In genomic region chr20:59010995-59011873, GRCh38 we compare ENCODE assay signal across 8 cellular contexts. TPM values are rescaled to one million over a fixed set of nuclear protein-coding genes. Genes with fewer than 3 reads are reported as not detected.
DNase-seq lines count a peak whose midpoint lies in the region; ATAC-seq, FAIRE-seq and TF ChIP-seq lines count a peak whose summit lies in the region.

No MANE protein-coding gene starts in this region.

- no peaks in the 10 kb centered on the region for H3K79me2 ChIP-seq in H1 (ENCODE audit: control insufficient read depth in 1 of 2, insufficient read depth in 2 of 2, low read length in 2 of 2)

- no peak overlapping the region for H4K8ac ChIP-seq in H1 (ENCODE audit: extremely low read depth, insufficient read depth, low read length)

- H3K23ac ChIP-seq in H1 (ENCODE audit: insufficient read length): no peak overlapping the region

- no peak for ATAC-seq in HG03280 (IDR thresholded peaks at IDR 0.05; ENCODE audit: unreplicated experiment)

- FAIRE-seq in H1 (lab: Jason Lieb, UNC): no peak

- peaks cover 0 to 7% (median 6%) of the 10 kb centered on the region in 4 experiments; a peak in 3 of 7 replicates for H3K4me1 ChIP-seq in H1 (replicated peaks in 1 of 4; ENCODE audit: control insufficient read depth in 3 of 4, insufficient read depth in 4 of 4, low read length in 3 of 4)
- peaks cover 3% of the 10 kb centered on the region for H3K4me1 ChIP-seq in ovary (ENCODE audit: insufficient read depth)

- CTCF ChIA-PET in H1 (lab: Charles Lee; ENCODE audit: partially characterized antibody): interaction anchor here (0.7 to 1.3 kb wide), 4 partner anchors 12 to 1203 kb away, joined by 3 read pairs; no protein-coding TSS in a partner anchor

- TF ChIP-seq EP300 in H1 (IDR thresholded peaks at IDR 0.05; ENCODE audit: borderline replicate concordance in 1 of 2, low read depth in 2 of 2, low read length in 2 of 2) (no peak), ovary (IDR thresholded peaks at IDR 0.05) (no peak)

- H3K18ac ChIP-seq in H1 (ENCODE audit: extremely low read depth, low read length): no peak overlapping the region

- no peaks in the 10 kb centered on the region for H4K20me1 ChIP-seq in H1 (replicated peaks in 1 of 2; ENCODE audit: control insufficient read depth in 1 of 2, insufficient read depth in 2 of 2, low read length in 2 of 2)

- H3K4me2 ChIP-seq in H1 (ENCODE audit: insufficient read depth in 1 of 2, low read depth in 2 of 2, low read length in 2 of 2): no peak overlapping the region

- no peak overlapping the region for H2AK5ac ChIP-seq in H1 (ENCODE audit: low read depth, low read length)

- no peaks in the 10 kb centered on the region for H3K36me3 ChIP-seq in H1 (ENCODE audit: control insufficient read depth in 2 of 4, insufficient read depth in 4 of 4, low read length in 3 of 4)
- H3K36me3 ChIP-seq in ovary: no peaks in the 10 kb centered on the region

- WGBS in H1 (ENCODE audit: extremely low coverage in 1 of 2, insufficient coverage in 1 of 2, insufficient read length in 1 of 2, insufficient replicate concordance in 2 of 2, low coverage in 1 of 2, low lambda C conversion rate in 2 of 2, missing lambda C conversion rate in 1 of 2), 2 experiments: 90% methylated on average over 17 of the region's 17 CpGs; no CpG with 5 or more reads in 1 of the 2 experiments
- WGBS in ovary, 3 donors: 57 to 63% (median 62%) methylated on average over 17 of the region's 17 CpGs

- H3K9me3 ChIP-seq in H1 (ENCODE audit: insufficient read depth in 2 of 2, low read depth in 1 of 2, low read length in 1 of 2): no peaks in the 10 kb centered on the region
- H3K9me3 ChIP-seq in ovary: no peaks in the 10 kb centered on the region

- TF ChIP-seq RAD21 in H1 (IDR thresholded peaks at IDR 0.05 in 1 of 2, conservative IDR thresholded peaks at IDR 0.05 in 1 of 2; ENCODE audit: low read depth in 2 of 2, low read length in 2 of 2): no peak

- H2BK15ac ChIP-seq in H1 (ENCODE audit: low read length): no peak overlapping the region

- H2BK12ac ChIP-seq in H1 (ENCODE audit: low read depth, low read length): 0 out of 2 replicates have a peak overlapping the region, but pooled peaks have one; percentile 39

- H3K9ac ChIP-seq in H1 (replicated peaks in 1 of 4; ENCODE audit: extremely low read depth in 1 of 4, low read depth in 3 of 4, low read length in 3 of 4): no peak overlapping the region

- TF ChIP-seq POLR2A in H1 (IDR thresholded peaks at IDR 0.05; ENCODE audit: control extremely low read depth in 1 of 2, low read depth in 2 of 2, low read length in 2 of 2) (no peak), ovary (IDR thresholded peaks at IDR 0.05) (no peak)

- POLR2A ChIA-PET in H1 (lab: Charles Lee; ENCODE audit: partially characterized antibody): interaction anchor here (0.6 to 1.7 kb wide), 2 partner anchors 11 to 159 kb away, joined by 3 to 9 read pairs; partner anchors contain the start of gene GNAS

- H3K27me3 ChIP-seq in H1 (replicated peaks in 1 of 4; ENCODE audit: control insufficient read depth in 3 of 4, extremely low read depth in 1 of 4, insufficient read depth in 3 of 4, low read length in 3 of 4): peaks cover 0 to 11% (median 5%) of the 10 kb centered on the region in 4 experiments; a peak in 4 of 7 replicates
- no peaks in the 10 kb centered on the region for H3K27me3 ChIP-seq in ovary

- H2AFZ ChIP-seq in H1 (ENCODE audit: low read length): no peak overlapping the region

- H2BK120ac ChIP-seq in H1 (replicated peaks; ENCODE audit: low read depth, low read length): no peak overlapping the region

- H3K23me2 ChIP-seq in H1 (ENCODE audit: low read depth, low read length): peaks cover 2% of the 10 kb centered on the region; the same call in 1 of the 2 replicates

- no peak overlapping the region for H3K27ac ChIP-seq in H1 (ENCODE audit: low read depth, low read length)
- no peak overlapping the region for H3K27ac ChIP-seq in ovary

- no peak overlapping the region for H3K56ac ChIP-seq in H1 (replicated peaks; ENCODE audit: insufficient read length, low read depth, low read length)

- H2BK5ac ChIP-seq in H1 (ENCODE audit: low read depth, low read length): no peak overlapping the region

- no peak overlapping the region for H3K4me3 ChIP-seq in H1 (ENCODE audit: extremely low read depth in 1 of 4, insufficient read depth in 2 of 4, low read depth in 3 of 4, low read length in 4 of 4)
- no peak overlapping the region for H3K4me3 ChIP-seq in ovary

- H4K5ac ChIP-seq in H1 (ENCODE audit: insufficient read length, low read depth, low read length): no peak overlapping the region

- TF ChIP-seq CTCF in H1 (IDR thresholded peaks at IDR 0.05; ENCODE audit: control extremely low read depth in 1 of 3, insufficient read depth in 1 of 3, low read depth in 1 of 3, low read length in 3 of 3) (no peak), ovary (IDR thresholded peaks at IDR 0.05) (no peak)

- no peak overlapping the region for H3K4ac ChIP-seq in H1 (replicated peaks; ENCODE audit: insufficient read length, low read depth, low read length)

- no peak overlapping the region for H2BK20ac ChIP-seq in H1 (ENCODE audit: low read length)

- no peak overlapping the region for H4K91ac ChIP-seq in H1 (replicated peaks; ENCODE audit: insufficient read length, low read length)

- intact Hi-C loops in ovary (cut with DNase I): no loop called here

- H3K14ac ChIP-seq in H1 (ENCODE audit: insufficient read length): no peak overlapping the region

- H3K79me1 ChIP-seq in H1 (ENCODE audit: low read depth, low read length): no peaks in the 10 kb centered on the region

- DNase-seq in CD1c-positive myeloid dendritic cell (ENCODE audit: extremely low spot score) (peak; percentile 88), OCI-M1 (lab: John Stamatoyannopoulos, UW) (peak; percentile 92), H1 (ENCODE audit: low read depth in 1 of 2, low spot score in 2 of 2) (peak in 1 of 2 experiments; percentile 26), myocyte (ENCODE audit: low read depth) (peak; percentile 84), ovary (no peak), NK-92 (lab: John Stamatoyannopoulos, UW; ENCODE audit: unreplicated experiment) (no peak), anterior cingulate cortex (lab: John Stamatoyannopoulos, UW) (no peak)

RNA-seq across cellular contexts. Expression of gene CTSZ, which starts 4.2 kb away (rescaled TPM):
- total RNA-seq in H1 (2021; fragmentation: NEBNext Ultra II Directional; extraction: Animal tissue kit (Norgen Biotek cat#: 25700)): 32.3 and 32.8 TPM in 2 replicates
- polyA plus RNA-seq in H1 (2011; rRNA removed) (34.0 and 37.3 TPM in 2 replicates), ovary (100 to 1,000 TPM in 1 of 2 donors, 10 to 100 TPM in 1; 88.8 to 301 TPM)
- polyA plus RNA-seq in H1 (2011; cell fraction: cytosol; rRNA removed): 40.6 TPM
- 20.6 TPM for polyA plus RNA-seq in H1 (2011; cell fraction: nucleus; rRNA removed)
- 28.5 to 44.8 TPM (median 40.1 TPM) in 4 replicates for polyA plus RNA-seq in H1 (2012, experiment 1 of 2)
- polyA plus RNA-seq in H1 (2012, experiment 2 of 2): 14.9 TPM
- polyA plus RNA-seq in H1 (2013, experiment 1 of 2): 22.7 TPM
- polyA plus RNA-seq in H1 (2013, experiment 2 of 2): 28.3 TPM
- 18.3 and 24.6 TPM in 2 replicates for polyA minus RNA-seq in H1 (2011; rRNA and poly(A)+ RNA removed)
- polyA minus RNA-seq in H1 (2011; cell fraction: cytosol; rRNA and poly(A)+ RNA removed): 11.0 TPM
- polyA minus RNA-seq in H1 (2011; cell fraction: nucleus; rRNA and poly(A)+ RNA removed): 18.3 TPM
- total RNA-seq in myocyte (69.6 and 74.7 TPM in 2 replicates), ovary (100 to 1,000 TPM in 1 of 7 donors, 10 to 100 TPM in 6; 36.7 to 117 (median 76.8) TPM)
- 311 TPM for polyA plus RNA-seq in myocyte (2012)

RNA-seq across cellular contexts. Expression of gene TUBB1, which starts 8.0 kb away (rescaled TPM):
- not detected in 2 replicates for total RNA-seq in H1 (2021; fragmentation: NEBNext Ultra II Directional; extraction: Animal tissue kit (Norgen Biotek cat#: 25700))
- polyA plus RNA-seq in H1 (2011; rRNA removed) (not detected in 2 replicates), ovary (under 1 TPM; 0.02 to 0.17 TPM)
- polyA plus RNA-seq in H1 (2011; cell fraction: cytosol; rRNA removed): 0.04 TPM
- 0.04 TPM for polyA plus RNA-seq in H1 (2011; cell fraction: nucleus; rRNA removed)
- polyA plus RNA-seq in H1 (2012, experiment 1 of 2): 0.12 to 0.29 TPM (median 0.20 TPM) in 4 replicates
- not detected for polyA plus RNA-seq in H1 (2012, experiment 2 of 2)
- polyA plus RNA-seq in H1 (2013, experiment 1 of 2): not detected
- polyA plus RNA-seq in H1 (2013, experiment 2 of 2): not detected
- polyA minus RNA-seq in H1 (2011; rRNA and poly(A)+ RNA removed): not detected in 2 replicates
- not detected for polyA minus RNA-seq in H1 (2011; cell fraction: cytosol; rRNA and poly(A)+ RNA removed)
- not detected for polyA minus RNA-seq in H1 (2011; cell fraction: nucleus; rRNA and poly(A)+ RNA removed)
- total RNA-seq in myocyte (not detected in 2 replicates), ovary (under 1 TPM in 5 of 7 donors, not detected in 2; 0.10 to 0.15 (median 0.12) TPM)
- 0.08 TPM for polyA plus RNA-seq in myocyte (2012)

RNA-seq across cellular contexts. Expression of gene ATP5F1E, which starts 20.9 kb away (rescaled TPM):
- 45.5 and 47.8 TPM in 2 replicates for total RNA-seq in H1 (2021; fragmentation: NEBNext Ultra II Directional; extraction: Animal tissue kit (Norgen Biotek cat#: 25700))
- polyA plus RNA-seq in H1 (2011; rRNA removed) (12.1 and 15.7 TPM in 2 replicates), ovary (10 to 100 TPM; 28.1 to 73.1 TPM)
- 23.4 TPM for polyA plus RNA-seq in H1 (2011; cell fraction: cytosol; rRNA removed)
- 9.1 TPM for polyA plus RNA-seq in H1 (2011; cell fraction: nucleus; rRNA removed)
- 44.3 to 62.7 TPM (median 56.7 TPM) in 4 replicates for polyA plus RNA-seq in H1 (2012, experiment 1 of 2)
- 7.3 TPM for polyA plus RNA-seq in H1 (2012, experiment 2 of 2)
- 55.2 TPM for polyA plus RNA-seq in H1 (2013, experiment 1 of 2)
- polyA plus RNA-seq in H1 (2013, experiment 2 of 2): 53.9 TPM
- polyA minus RNA-seq in H1 (2011; rRNA and poly(A)+ RNA removed): 3.9 and 4.2 TPM in 2 replicates
- 12.0 TPM for polyA minus RNA-seq in H1 (2011; cell fraction: cytosol; rRNA and poly(A)+ RNA removed)
- polyA minus RNA-seq in H1 (2011; cell fraction: nucleus; rRNA and poly(A)+ RNA removed): 14.7 TPM
- total RNA-seq in myocyte (24.7 and 29.0 TPM in 2 replicates), ovary (10 to 100 TPM; 23.2 to 50.4 (median 45.4) TPM)
- polyA plus RNA-seq in myocyte (2012): 134 TPM

RNA-seq across cellular contexts. Expression of gene NELFCD, which starts 30.2 kb away (rescaled TPM):
- 56.3 and 59.6 TPM in 2 replicates for total RNA-seq in H1 (2021; fragmentation: NEBNext Ultra II Directional; extraction: Animal tissue kit (Norgen Biotek cat#: 25700))
- 35.5 and 35.8 TPM in 2 replicates for polyA plus RNA-seq in H1 (2011; rRNA removed)
- 60.1 TPM for polyA plus RNA-seq in H1 (2011; cell fraction: cytosol; rRNA removed)
- polyA plus RNA-seq in H1 (2011; cell fraction: nucleus; rRNA removed): 127 TPM
- 49.6 to 60.5 TPM (median 53.9 TPM) in 4 replicates for polyA plus RNA-seq in H1 (2012, experiment 1 of 2)
- 33.3 TPM for polyA plus RNA-seq in H1 (2012, experiment 2 of 2)
- polyA plus RNA-seq in H1 (2013, experiment 1 of 2): 38.1 TPM
- polyA plus RNA-seq in H1 (2013, experiment 2 of 2): 35.7 TPM
- 71.8 and 76.0 TPM in 2 replicates for polyA minus RNA-seq in H1 (2011; rRNA and poly(A)+ RNA removed)
- 27.4 TPM for polyA minus RNA-seq in H1 (2011; cell fraction: cytosol; rRNA and poly(A)+ RNA removed)
- polyA minus RNA-seq in H1 (2011; cell fraction: nucleus; rRNA and poly(A)+ RNA removed): 45.8 TPM
- 32.0 and 38.6 TPM in 2 replicates for total RNA-seq in myocyte
- polyA plus RNA-seq in myocyte (2012): 37.2 TPM
- total RNA-seq in ovary: 10 to 100 TPM; 36.7 to 67.8 (median 59.4) TPM
- polyA plus RNA-seq in ovary: 10 to 100 TPM; 44.1 to 74.9 TPM

RNA-seq across cellular contexts. Expression of gene PRELID3B, which starts 31.4 kb away (rescaled TPM):
- total RNA-seq in H1 (2021; fragmentation: NEBNext Ultra II Directional; extraction: Animal tissue kit (Norgen Biotek cat#: 25700)): 43.2 and 50.5 TPM in 2 replicates
- polyA plus RNA-seq in H1 (2011; rRNA removed): 4.6 and 8.1 TPM in 2 replicates
- 11.6 TPM for polyA plus RNA-seq in H1 (2011; cell fraction: cytosol; rRNA removed)
- 30.8 TPM for polyA plus RNA-seq in H1 (2011; cell fraction: nucleus; rRNA removed)
- 12.4 to 17.0 TPM (median 14.1 TPM) in 4 replicates for polyA plus RNA-seq in H1 (2012, experiment 1 of 2)
- 1.3 TPM for polyA plus RNA-seq in H1 (2012, experiment 2 of 2)
- polyA plus RNA-seq in H1 (2013, experiment 1 of 2): 15.5 TPM
- polyA plus RNA-seq in H1 (2013, experiment 2 of 2): 14.8 TPM
- polyA minus RNA-seq in H1 (2011; rRNA and poly(A)+ RNA removed): 28.0 and 28.8 TPM in 2 replicates
- 21.1 TPM for polyA minus RNA-seq in H1 (2011; cell fraction: cytosol; rRNA and poly(A)+ RNA removed)
- polyA minus RNA-seq in H1 (2011; cell fraction: nucleus; rRNA and poly(A)+ RNA removed): 16.9 TPM
- total RNA-seq in myocyte: 68.3 and 74.2 TPM in 2 replicates
- polyA plus RNA-seq in myocyte (2012): 30.6 TPM
- 10 to 100 TPM; 21.9 to 40.8 (median 31.4) TPM for total RNA-seq in ovary
- 10 to 100 TPM; 16.8 to 25.1 TPM for polyA plus RNA-seq in ovary

Comparison
In these comparisons a context has a peak if more than half of its experiments do, and no peak if none do; other contexts are left out.
1. DNase-seq: peak in CD1c-positive myeloid dendritic cell (single experiment), OCI-M1 (single experiment) and myocyte (single experiment); none in ovary (0 of 5), NK-92 (single experiment) and anterior cingulate cortex (0 of 58).